Comparison of ENCODE assay signal across 9 cellular contexts in the genomic region with DNA sequence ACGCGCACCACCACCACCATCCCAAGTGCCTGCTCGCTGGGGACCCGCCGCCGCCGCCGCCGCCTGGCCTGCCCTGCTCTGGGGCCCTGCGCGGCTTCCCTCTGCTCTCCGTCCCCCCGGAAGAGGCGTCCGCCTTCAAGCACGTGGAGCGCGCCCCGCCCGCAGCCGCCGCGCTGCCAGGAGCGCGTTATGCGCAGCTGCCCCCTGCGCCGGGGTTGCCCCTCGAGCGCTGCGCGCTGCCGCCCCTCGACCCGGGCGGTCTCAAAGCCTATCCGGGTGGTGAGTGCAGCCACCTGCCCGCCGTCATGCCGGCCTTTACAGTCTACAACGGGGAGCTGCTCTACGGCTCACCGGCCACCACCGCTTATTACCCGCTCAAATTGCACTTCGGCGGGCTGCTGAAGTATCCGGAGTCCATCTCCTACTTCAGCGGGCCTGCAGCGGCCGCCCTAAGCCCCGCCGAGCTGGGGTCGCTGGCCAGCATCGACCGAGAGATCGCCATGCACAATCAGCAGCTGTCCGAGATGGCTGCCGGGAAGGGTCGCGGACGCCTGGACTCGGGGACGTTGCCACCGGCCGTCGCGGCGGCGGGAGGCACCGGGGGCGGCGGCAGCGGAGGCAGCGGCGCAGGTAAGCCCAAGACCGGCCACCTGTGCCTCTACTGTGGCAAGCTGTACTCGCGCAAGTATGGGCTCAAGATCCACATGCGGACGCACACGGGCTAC. TPM values are rescaled to one million over a fixed set of nuclear protein-coding genes. Genes with fewer than 3 reads are reported as not detected.
DNase-seq lines count a peak whose midpoint lies in the region; ATAC-seq and TF ChIP-seq lines count a peak whose summit lies in the region.
"Had no signal": no experiment of that assay in that cellular context is flagged by ENCODE, and none has a peak within 500 bp of the region (broad histone marks: within the 10 kb centered on the region; RNA-seq: fewer than 3 reads in every experiment).

No MANE protein-coding gene starts in this region.

- intact Hi-C loops in activated T-helper 1 cell treated with anti-CD3 and anti-CD28 coated beads, Interleukin-12 subunit alpha, Interleukin-12 subunit beta, Interleukin-2, Interleukin-4 antibody, amounts not matched to agents 30 ng/mL and 10 ng/mL and 1 ng/mL, durations not matched to agents 14 hours and 24 hours and 36 hours (cut with micrococcal nuclease) = loop anchor here (1.0 to 5.0 kb wide), 3 partner anchors 9 to 1783 kb away; no protein-coding TSS in a partner anchor

- no peaks in the 10 kb centered on the region for H3K36me3 ChIP-seq in KMS-11 (ENCODE audit: insufficient read depth)
- H3K36me3 ChIP-seq: BLaER1 treated with 17β-estradiol and CSF1 and Interleukin-3, amounts not matched to agents 10 nM and 100 nM had no signal

- no peak overlapping the region for H3K27ac Mint-ChIP-seq in activated T-helper 1 cell treated with anti-CD3 and anti-CD28 coated beads, Interleukin-12 subunit alpha, Interleukin-12 subunit beta, Interleukin-2, Interleukin-4 antibody, amounts not matched to agents 30 ng/mL and 10 ng/mL and 1 ng/mL, durations not matched to agents 14 hours and 24 hours and 36 hours
- no peak overlapping the region for H3K27ac Mint-ChIP-seq in stimulated activated memory B cell treated with anti-CD40 and anti-IgM and Interleukin-4, amounts not matched to agents 10 μg/mL and 1 μg/mL and 100 μg/mL, for 72 hours

- peak overlapping the region; percentile 37 for H3K4me3 Mint-ChIP-seq in activated T-helper 1 cell treated with anti-CD3 and anti-CD28 coated beads, Interleukin-12 subunit alpha, Interleukin-12 subunit beta, Interleukin-2, Interleukin-4 antibody, amounts not matched to agents 30 ng/mL and 10 ng/mL and 1 ng/mL, durations not matched to agents 14 hours and 24 hours and 36 hours
- H3K4me3 Mint-ChIP-seq in stimulated activated memory B cell treated with anti-CD40 and anti-IgM and Interleukin-4, amounts not matched to agents 10 μg/mL and 1 μg/mL and 100 μg/mL, for 72 hours = peak overlapping the region; percentile 68

- peak; percentile 56 for ATAC-seq in GM21737 (IDR thresholded peaks at IDR 0.05; ENCODE audit: unreplicated experiment)
- ATAC-seq in stimulated activated memory B cell treated with anti-CD40 and anti-IgM and Interleukin-4, amounts not matched to agents 10 μg/mL and 1 μg/mL and 100 μg/mL, for 72 hours = peak; percentile 56

- peak overlapping the region; percentile 94 for H3K27ac ChIP-seq in KMS-11
- H3K27ac ChIP-seq: BLaER1 treated with 17β-estradiol and CSF1 and Interleukin-3, amounts not matched to agents 10 nM and 100 nM had no signal

- no peak overlapping the region for H3K4me3 ChIP-seq in KMS-11 (IDR thresholded peaks at IDR 0.05; ENCODE audit: insufficient read depth, low read depth, low read length)

- peaks cover 13% of the 10 kb centered on the region for H3K9me3 Mint-ChIP-seq in activated T-helper 1 cell treated with anti-CD3 and anti-CD28 coated beads, Interleukin-12 subunit alpha, Interleukin-12 subunit beta, Interleukin-2, Interleukin-4 antibody, amounts not matched to agents 30 ng/mL and 10 ng/mL and 1 ng/mL, durations not matched to agents 14 hours and 24 hours and 36 hours
- H3K9me3 Mint-ChIP-seq in stimulated activated memory B cell treated with anti-CD40 and anti-IgM and Interleukin-4, amounts not matched to agents 10 μg/mL and 1 μg/mL and 100 μg/mL, for 72 hours = no peaks in the 10 kb centered on the region

- no peak for TF ChIP-seq CTCF in KMS-11 (conservative IDR thresholded peaks at IDR 0.05; ENCODE audit: low read depth, low read length)

- peaks cover 6% of the 10 kb centered on the region for H3K36me3 Mint-ChIP-seq in activated T-helper 1 cell treated with anti-CD3 and anti-CD28 coated beads, Interleukin-12 subunit alpha, Interleukin-12 subunit beta, Interleukin-2, Interleukin-4 antibody, amounts not matched to agents 30 ng/mL and 10 ng/mL and 1 ng/mL, durations not matched to agents 14 hours and 24 hours and 36 hours (ENCODE audit: low read depth)
- H3K36me3 Mint-ChIP-seq in stimulated activated memory B cell treated with anti-CD40 and anti-IgM and Interleukin-4, amounts not matched to agents 10 μg/mL and 1 μg/mL and 100 μg/mL, for 72 hours = no peaks in the 10 kb centered on the region

- peaks cover 68% of the 10 kb centered on the region for H3K27me3 Mint-ChIP-seq in activated T-helper 1 cell treated with anti-CD3 and anti-CD28 coated beads, Interleukin-12 subunit alpha, Interleukin-12 subunit beta, Interleukin-2, Interleukin-4 antibody, amounts not matched to agents 30 ng/mL and 10 ng/mL and 1 ng/mL, durations not matched to agents 14 hours and 24 hours and 36 hours (ENCODE audit: insufficient read depth)
- peaks cover 75% of the 10 kb centered on the region for H3K27me3 Mint-ChIP-seq in stimulated activated memory B cell treated with anti-CD40 and anti-IgM and Interleukin-4, amounts not matched to agents 10 μg/mL and 1 μg/mL and 100 μg/mL, for 72 hours

- H2AFZ ChIP-seq in KMS-11 (ENCODE audit: low read depth) = peak overlapping the region; percentile 51

- H3K79me2 ChIP-seq in KMS-11 (ENCODE audit: insufficient read depth, low read depth) = peaks cover 15% of the 10 kb centered on the region; the same call in 1 of the 2 replicates

- peak overlapping the region; percentile 39; the same call in 1 of the 2 replicates for H3K4me2 ChIP-seq in KMS-11
- H3K4me2 ChIP-seq: BLaER1 treated with 17β-estradiol and CSF1 and Interleukin-3, amounts not matched to agents 10 nM and 100 nM had no signal

- H3K27me3 ChIP-seq in KMS-11 (ENCODE audit: insufficient read depth, low read depth) = no peaks in the 10 kb centered on the region

- peak; percentile 45 to 84 (median 81) for DNase-seq in NCI-H1417 (lab: John Stamatoyannopoulos, UW)
- no peak for DNase-seq in NCI-H1417 treated with DMSO at 0.1 percent for 48 hours (lab: John Stamatoyannopoulos, UW)
- no peak for DNase-seq in activated T-helper 1 cell treated with anti-CD3 and anti-CD28 coated beads, Interleukin-12 subunit alpha, Interleukin-12 subunit beta, Interleukin-2, Interleukin-4 antibody, amounts not matched to agents 30 ng/mL and 10 ng/mL and 1 ng/mL, durations not matched to agents 14 hours and 24 hours and 36 hours (ENCODE audit: low spot score)
- peak; percentile 39 for DNase-seq in iPS-NIHi7 (ENCODE audit: extremely low spot score)
- DNase-seq in ureter (ENCODE audit: low spot score) = no peak

- no peaks in the 10 kb centered on the region for H4K20me1 ChIP-seq in KMS-11 (ENCODE audit: insufficient read depth)
- H4K20me1 ChIP-seq: BLaER1 treated with 17β-estradiol and CSF1 and Interleukin-3, amounts not matched to agents 10 nM and 100 nM had no signal

- peaks cover 28% of the 10 kb centered on the region for H3K4me1 Mint-ChIP-seq in activated T-helper 1 cell treated with anti-CD3 and anti-CD28 coated beads, Interleukin-12 subunit alpha, Interleukin-12 subunit beta, Interleukin-2, Interleukin-4 antibody, amounts not matched to agents 30 ng/mL and 10 ng/mL and 1 ng/mL, durations not matched to agents 14 hours and 24 hours and 36 hours (ENCODE audit: low read depth)
- H3K4me1 Mint-ChIP-seq in stimulated activated memory B cell treated with anti-CD40 and anti-IgM and Interleukin-4, amounts not matched to agents 10 μg/mL and 1 μg/mL and 100 μg/mL, for 72 hours = peaks cover 17% of the 10 kb centered on the region

- peaks cover 37% of the 10 kb centered on the region for H3K4me1 ChIP-seq in KMS-11 (ENCODE audit: low read depth, poor library complexity, severe bottlenecking)

- peak overlapping the region; percentile 90 for H3K9ac ChIP-seq in KMS-11
- H3K9ac ChIP-seq: BLaER1 treated with 17β-estradiol and CSF1 and Interleukin-3, amounts not matched to agents 10 nM and 100 nM had no signal

RNA-seq across cellular contexts. Expression of gene PRDM13, which starts 7.2 kb away (rescaled TPM):
- 0.15 TPM in 1 of 2 replicates, not detected in the other for total RNA-seq in activated T-helper 1 cell treated with anti-CD3 and anti-CD28 coated beads, Interleukin-12 subunit alpha, Interleukin-12 subunit beta, Interleukin-2, Interleukin-4 antibody, amounts not matched to agents 30 ng/mL and 10 ng/mL and 1 ng/mL, durations not matched to agents 14 hours and 24 hours and 36 hours
- not detected for total RNA-seq in ureter

RNA-seq across cellular contexts. Expression of gene CCNC, which starts 45.4 kb away (rescaled TPM):
- 51.3 and 54.0 TPM in 2 replicates for total RNA-seq in activated T-helper 1 cell treated with anti-CD3 and anti-CD28 coated beads, Interleukin-12 subunit alpha, Interleukin-12 subunit beta, Interleukin-2, Interleukin-4 antibody, amounts not matched to agents 30 ng/mL and 10 ng/mL and 1 ng/mL, durations not matched to agents 14 hours and 24 hours and 36 hours
- total RNA-seq in ureter = 44.6 TPM

Comparison
In these comparisons a context has a peak if more than half of its experiments do, and no peak if none do; other contexts are left out.
1. DNase-seq: peak in NCI-H1417 (3 of 3) and iPS-NIHi7 (single experiment); none in NCI-H1417 treated with DMSO at 0.1 percent for 48 hours (single experiment), activated T-helper 1 cell treated with anti-CD3 and anti-CD28 coated beads, Interleukin-12 subunit alpha, Interleukin-12 subunit beta, Interleukin-2, Interleukin-4 antibody, amounts not matched to agents 30 ng/mL and 10 ng/mL and 1 ng/mL, durations not matched to agents 14 hours and 24 hours and 36 hours (single experiment) and ureter (single experiment).